8 cellular contexts compared by ENCODE assay signal in the genomic region with DNA sequence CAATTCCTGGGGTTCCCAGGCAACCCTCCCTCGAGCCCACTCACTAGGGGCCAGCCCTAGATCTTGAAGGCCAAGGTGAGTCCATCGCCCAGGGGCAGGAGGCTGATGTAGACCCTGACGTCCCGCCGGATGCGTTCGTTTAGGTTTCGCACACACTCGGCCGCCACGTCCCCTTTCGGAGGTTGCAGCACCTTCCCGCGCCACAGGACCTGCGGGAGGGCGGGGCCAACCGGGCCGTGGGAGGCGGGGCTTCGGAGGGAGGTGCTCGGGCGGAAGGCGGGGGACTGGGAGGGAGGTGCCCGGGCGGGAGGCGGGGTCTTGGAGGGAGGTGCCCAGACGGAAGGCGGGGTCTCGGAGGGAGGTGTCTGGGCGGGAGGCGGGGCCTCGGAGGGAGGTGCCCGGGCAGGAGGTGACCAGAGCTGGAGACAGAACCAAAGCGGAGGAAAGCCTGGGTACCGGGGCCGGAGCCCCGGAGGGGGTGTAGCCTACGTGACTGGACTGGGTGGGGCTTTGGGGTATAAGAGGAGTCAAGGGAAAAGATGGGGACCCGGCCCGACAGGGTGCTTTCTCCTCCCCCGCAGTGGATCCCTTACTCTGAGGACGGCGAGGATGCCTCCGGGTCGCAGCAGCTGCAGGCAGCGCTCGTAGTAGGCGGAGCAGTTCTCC. TPM values are rescaled to one million over a fixed set of nuclear protein-coding genes. Genes with fewer than 3 reads are reported as not detected.
DNase-seq lines count a peak whose midpoint lies in the region; ATAC-seq, FAIRE-seq and TF ChIP-seq lines count a peak whose summit lies in the region.

No MANE protein-coding gene starts in this region.

- TF ChIP-seq CTCF in MM.1S (IDR thresholded peaks at IDR 0.05; ENCODE audit: low read length) (no peak), SK-N-SH (IDR thresholded peaks at IDR 0.05) (no peak), pancreas (IDR thresholded peaks at IDR 0.05) (no peak), tibial artery (IDR thresholded peaks at IDR 0.05) (peak in 1 of 2 experiments; percentile 11)

- H3K36me3 ChIP-seq in MM.1S (replicated peaks; ENCODE audit: insufficient read depth, low read length): peaks cover 9% of the 10 kb centered on the region
- peaks cover 29 to 34% of the 10 kb centered on the region in 2 experiments for H3K36me3 ChIP-seq in SK-N-SH (replicated peaks in 1 of 2; ENCODE audit: control insufficient read depth in 1 of 2, insufficient read depth in 2 of 2, low read length in 1 of 2)
- peaks cover 0 to 17% (median 3%) of the 10 kb centered on the region in 3 donors for H3K36me3 ChIP-seq in pancreas
- H3K36me3 ChIP-seq in tibial artery: peaks cover 0 to 18% (median 12%) of the 10 kb centered on the region in 3 donors

- H3K4me1 Mint-ChIP-seq in activated naive CD8-positive, alpha-beta T cell treated with anti-CD3 and anti-CD28 coated beads for 36 hours: peaks cover 34% of the 10 kb centered on the region

- intact Hi-C loops in head of caudate nucleus (cut with DNase I): loop anchor here (5.0 to 10.0 kb wide), 2 partner anchors 122 to 969 kb away; a partner anchor contains a TSS
- intact Hi-C loops in pancreas (cut with DNase I): loop anchor here in 1 of 3 donors (10.0 kb wide), 1 partner anchor 969 kb away; no protein-coding TSS in a partner anchor
- intact Hi-C loops in tibial artery (cut with DNase I; ENCODE audit: low total_unique reads): loop anchor here (5.0 to 10.0 kb wide), 2 partner anchors 47 to 409 kb away; a partner anchor contains a TSS

- H2AFZ ChIP-seq in MM.1S (ENCODE audit: low read length) (peak overlapping the region; percentile 89), SK-N-SH (ENCODE audit: low read depth) (peak overlapping the region; percentile 86)

- peak; percentile 94 for DNase-seq in EH (ENCODE audit: low read depth)
- peak; percentile 95 for DNase-seq in H54 (ENCODE audit: insufficient read length, low spot score)
- DNase-seq in MM.1S: peak; percentile 93
- DNase-seq in SK-N-SH: peak; percentile 95
- DNase-seq in activated naive CD8-positive, alpha-beta T cell treated with anti-CD3 and anti-CD28 coated beads for 36 hours: peak; percentile 98
- DNase-seq in head of caudate nucleus: peak; percentile 33 to 92 (median 82)
- peak; percentile 98 to 100 (median 98) for DNase-seq in pancreas
- DNase-seq in tibial artery: peak; percentile 89 to 96

- ATAC-seq in pancreas: peak; percentile 78 to 87 (median 80)

- FAIRE-seq in H54 (lab: Jason Lieb, UNC) (no peak), pancreas (lab: Jason Lieb, UNC) (no peak)

- H3K9ac ChIP-seq in MM.1S (ENCODE audit: low read length) (peak overlapping the region; percentile 92), SK-N-SH (peak overlapping the region; percentile 57)

- H3F3A ChIP-seq in MM.1S (ENCODE audit: insufficient read depth, low read length): peaks cover 36% of the 10 kb centered on the region
- peaks cover 43% of the 10 kb centered on the region for H3F3A ChIP-seq in SK-N-SH (replicated peaks; ENCODE audit: insufficient read depth)

- TF ChIP-seq POLR2A in H54 (IDR thresholded peaks at IDR 0.05; ENCODE audit: low read depth, low read length): 0 out of 2 replicates have a peak, but pooled peaks have one; percentile 4

- no peaks in the 10 kb centered on the region for H3K27me3 ChIP-seq in MM.1S (replicated peaks; ENCODE audit: insufficient read depth, low read length)
- H3K27me3 ChIP-seq in SK-N-SH (ENCODE audit: insufficient read depth): no peaks in the 10 kb centered on the region
- no peaks in the 10 kb centered on the region for H3K27me3 ChIP-seq in pancreas
- no peaks in the 10 kb centered on the region for H3K27me3 ChIP-seq in tibial artery

- H4K20me1 ChIP-seq in MM.1S (ENCODE audit: insufficient read depth, low read length): peaks cover 9% of the 10 kb centered on the region; the same call in 1 of the 2 replicates
- H4K20me1 ChIP-seq in SK-N-SH (ENCODE audit: insufficient read depth): peaks cover 13% of the 10 kb centered on the region

- no peak for TF ChIP-seq EP300 in SK-N-SH (IDR thresholded peaks at IDR 0.05; ENCODE audit: borderline replicate concordance in 1 of 2, low read depth in 1 of 2, low read length in 1 of 2)

- H3K27ac ChIP-seq in MM.1S (ENCODE audit: low read length) (peak overlapping the region; percentile 86), SK-N-SH (ENCODE audit: low read depth in 2 of 2, low read length in 1 of 2) (peak overlapping the region; percentile 30 to 78; a peak in 3 of 4 replicates), pancreas (peak overlapping the region; percentile 92 to 97 (median 94)), tibial artery (peak overlapping the region; percentile 81 to 83)

- H3K4me1 ChIP-seq in MM.1S (ENCODE audit: low read length) (peaks cover 14% of the 10 kb centered on the region), SK-N-SH (ENCODE audit: control insufficient read depth in 1 of 2, insufficient read depth in 2 of 2, low read depth in 1 of 2, low read length in 1 of 2) (peaks cover 4 to 33% of the 10 kb centered on the region in 2 experiments; a peak in 2 of 4 replicates), pancreas (peaks cover 0 to 13% (median 7%) of the 10 kb centered on the region in 3 donors), tibial artery (peaks cover 0 to 40% (median 16%) of the 10 kb centered on the region in 4 donors)

- POLR2A ChIA-PET in SK-N-SH (lab: Yijun Ruan, JAX): interaction anchor here (1.1 to 1.9 kb wide), 2 partner anchors 23 to 123 kb away, joined by 3 to 6 read pairs; a partner anchor contains a TSS

- H3K4me2 ChIP-seq in MM.1S (ENCODE audit: low read depth, low read length): peak overlapping the region; percentile 98
- peak overlapping the region; percentile 96 for H3K4me2 ChIP-seq in SK-N-SH

- H3K9me3 Mint-ChIP-seq in activated naive CD8-positive, alpha-beta T cell treated with anti-CD3 and anti-CD28 coated beads for 36 hours: no peaks in the 10 kb centered on the region

- CTCF ChIA-PET in SK-N-SH (lab: Yijun Ruan, JAX): interaction anchor here (1.2 to 5.5 kb wide), 12 partner anchors 9 to 1751 kb away, joined by 3 to 40 read pairs (median 10); a partner anchor contains a TSS

- H3K4me3 ChIP-seq in MM.1S (ENCODE audit: low read length): peak overlapping the region; percentile 99
- peak overlapping the region; percentile 61 to 72 for H3K4me3 ChIP-seq in SK-N-SH (ENCODE audit: low read depth in 2 of 2, low read length in 1 of 2)
- peak overlapping the region; percentile 60 to 91 (median 81) for H3K4me3 ChIP-seq in pancreas
- H3K4me3 ChIP-seq in tibial artery: peak overlapping the region; percentile 64 to 85

- H3K9me2 ChIP-seq in MM.1S (replicated peaks; ENCODE audit: insufficient read depth, low read length) (no peaks in the 10 kb centered on the region), SK-N-SH (no peaks in the 10 kb centered on the region)

- H3K27ac Mint-ChIP-seq in activated naive CD8-positive, alpha-beta T cell treated with anti-CD3 and anti-CD28 coated beads for 36 hours: peak overlapping the region; percentile 92

- TF ChIP-seq RAD21 in SK-N-SH (IDR thresholded peaks at IDR 0.05; ENCODE audit: low read length): no peak

- WGBS in SK-N-SH (ENCODE audit: low lambda C conversion rate): 10% methylated on average over 28 of the region's 48 CpGs
- WGBS in pancreas, 2 donors: 2 to 5% methylated on average over 32 to 48 of the region's 48 CpGs

- peaks cover 53% of the 10 kb centered on the region for H3K79me2 ChIP-seq in MM.1S (ENCODE audit: low read length)
- H3K79me2 ChIP-seq in SK-N-SH (ENCODE audit: insufficient read depth): peaks cover 14% of the 10 kb centered on the region; the same call in 1 of the 2 replicates

- H3K4me3 Mint-ChIP-seq in activated naive CD8-positive, alpha-beta T cell treated with anti-CD3 and anti-CD28 coated beads for 36 hours: peak overlapping the region; percentile 82

- no peaks in the 10 kb centered on the region for H3K27me3 Mint-ChIP-seq in activated naive CD8-positive, alpha-beta T cell treated with anti-CD3 and anti-CD28 coated beads for 36 hours

- peaks cover 28% of the 10 kb centered on the region for H3K36me3 Mint-ChIP-seq in activated naive CD8-positive, alpha-beta T cell treated with anti-CD3 and anti-CD28 coated beads for 36 hours

- H3K9me3 ChIP-seq in MM.1S (replicated peaks; ENCODE audit: insufficient read depth, low read length) (no peaks in the 10 kb centered on the region), SK-N-SH (no peaks in the 10 kb centered on the region), pancreas (no peaks in the 10 kb centered on the region), tibial artery (no peaks in the 10 kb centered on the region)

TF ChIP-seq in SK-N-SH, 30 proteins besides CTCF, POLR2A, EP300 and RAD21 (continues in another document):
- TF ChIP-seq, protein P1, sequence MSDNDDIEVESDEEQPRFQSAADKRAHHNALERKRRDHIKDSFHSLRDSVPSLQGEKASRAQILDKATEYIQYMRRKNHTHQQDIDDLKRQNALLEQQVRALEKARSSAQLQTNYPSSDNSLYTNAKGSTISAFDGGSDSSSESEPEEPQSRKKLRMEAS (IDR thresholded peaks at IDR 0.05; ENCODE audit: low read depth): peak; percentile 12; the same call in 1 of the 2 replicates
- no peak for TF ChIP-seq MEF2A (IDR thresholded peaks at IDR 0.05; ENCODE audit: borderline replicate concordance, low read depth)

RNA-seq across cellular contexts. Expression of a gene that starts 1.6 kb away (rescaled TPM):
- polyA plus RNA-seq in SK-N-SH (2012; rRNA removed) (7.6 and 8.0 TPM in 2 replicates), pancreas (100 to 1,000 TPM; 153 to 318 TPM)
- polyA plus RNA-seq in SK-N-SH (2012; cell fraction: cytosol; rRNA removed): 2.3 and 5.3 TPM in 2 replicates
- polyA plus RNA-seq in SK-N-SH (2012; cell fraction: nucleus; rRNA removed): 29.6 and 54.1 TPM in 2 replicates
- 10 to 100 TPM; 54.7 to 58.6 TPM for total RNA-seq in activated naive CD8-positive, alpha-beta T cell treated with anti-CD3 and anti-CD28 coated beads for 36 hours
- total RNA-seq in pancreas: 10 to 100 TPM; 54.1 to 99.4 (median 64.0) TPM

RNA-seq across cellular contexts. Expression of a gene that starts 23.6 kb away (rescaled TPM):
- polyA plus RNA-seq in SK-N-SH (2012; rRNA removed) (98.3 and 101 TPM in 2 replicates), pancreas (10 to 100 TPM; 56.6 to 81.9 TPM)
- polyA plus RNA-seq in SK-N-SH (2012; cell fraction: cytosol; rRNA removed): 139 and 170 TPM in 2 replicates
- 38.3 and 75.9 TPM in 2 replicates for polyA plus RNA-seq in SK-N-SH (2012; cell fraction: nucleus; rRNA removed)
- total RNA-seq in activated naive CD8-positive, alpha-beta T cell treated with anti-CD3 and anti-CD28 coated beads for 36 hours: 100 to 1,000 TPM; 266 to 276 TPM
- 100 to 1,000 TPM in 3 of 6 donors, 10 to 100 TPM in 3; 79.4 to 113 (median 96.4) TPM for total RNA-seq in pancreas

Comparison
In these comparisons a context has a peak if more than half of its experiments do, and no peak if none do; other contexts are left out.
1. Peak in every context shown above with its lines: DNase-seq, ATAC-seq, H3K4me3 ChIP-seq and H3K27ac ChIP-seq.